Comparison of ENCODE assay signal across 8 cellular contexts in the genomic region with DNA sequence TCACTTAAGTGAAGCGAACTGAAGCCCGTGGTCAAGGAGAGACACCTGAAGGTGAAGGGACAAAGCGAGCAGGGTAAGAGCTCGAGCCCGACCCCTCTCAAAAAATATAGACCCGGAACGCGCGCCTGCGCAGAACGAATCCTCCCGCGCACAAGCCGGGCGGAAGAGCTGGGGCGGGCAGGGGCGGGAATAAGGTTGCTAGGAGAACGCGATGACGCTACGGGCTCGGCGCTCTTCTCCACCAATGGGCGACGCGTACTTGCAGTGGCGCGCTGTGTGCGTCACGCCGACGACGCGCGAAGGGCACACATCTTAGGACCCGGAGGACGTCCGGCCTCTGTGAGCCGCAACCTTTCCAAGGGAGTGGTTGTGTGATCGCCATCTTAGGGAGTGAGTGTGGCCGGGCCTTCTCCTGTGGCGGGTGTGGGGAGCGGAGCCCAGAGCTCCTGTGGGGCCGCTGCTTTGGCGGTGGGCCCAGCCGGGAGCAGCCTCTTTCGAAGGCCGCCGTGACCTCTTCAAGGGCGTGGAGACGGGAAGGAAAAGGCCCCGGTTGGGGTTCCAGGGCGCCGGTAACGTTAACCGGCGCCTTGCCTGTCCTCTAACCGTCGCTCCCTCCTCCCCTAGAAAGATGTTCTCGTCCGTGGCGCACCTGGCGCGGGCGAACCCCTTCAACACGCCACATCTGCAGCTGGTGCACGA. TPM values are rescaled to one million over a fixed set of nuclear protein-coding genes. Genes with fewer than 3 reads are reported as not detected.
DNase-seq lines count a peak whose midpoint lies in the region; ATAC-seq and TF ChIP-seq lines count a peak whose summit lies in the region.

A gene (plus strand): TSS at position 336 of the 699 bp plus-strand sequence. CDS start 293 bp downstream, at position 629.

- peak; percentile 78 for TF ChIP-seq POLR2A in breast epithelium (IDR thresholded peaks at IDR 0.05)

- intact Hi-C loops in breast epithelium (cut with DNase I; ENCODE audit: low total_unique reads), result no loop called here

- peak; percentile 97 for ATAC-seq in GM18870 (IDR thresholded peaks at IDR 0.05; ENCODE audit: unreplicated experiment)
- ATAC-seq in HG03135 (IDR thresholded peaks at IDR 0.05; ENCODE audit: unreplicated experiment), result peak; percentile 100

- H3K27me3 ChIP-seq in ACC112 (ENCODE audit: insufficient read depth, low read length) (no peaks in the 10 kb centered on the region), breast epithelium (no peaks in the 10 kb centered on the region)

- peak within 1 kb of the TSS; percentile 79 for H3K27ac ChIP-seq in ACC112 (ENCODE audit: low read depth, low read length)
- peak within 1 kb of the TSS; percentile 94 for H3K27ac ChIP-seq in VCaP
- H3K27ac ChIP-seq in breast epithelium, result peak within 1 kb of the TSS; percentile 96 to 98
- peak within 1 kb of the TSS; percentile 83 to 100 (median 98) for H3K27ac ChIP-seq in skin epidermis

- H3K4me3 ChIP-seq in ACC112 (ENCODE audit: low read depth, low read length), result peak within 1 kb of the TSS; percentile 81
- peak within 1 kb of the TSS; percentile 69 to 89 (median 72) for H3K4me3 ChIP-seq in breast epithelium
- H3K4me3 ChIP-seq in iPS-18c (ENCODE audit: insufficient read depth, low read depth, low read length), result peak within 1 kb of the TSS; percentile 99
- H3K4me3 ChIP-seq in skin epidermis, result peak within 1 kb of the TSS; percentile 60 to 99 (median 93)

- H2AFZ ChIP-seq in ACC112 (ENCODE audit: low read length, unreplicated experiment), result peak within 1 kb of the TSS; percentile 98

- H3K79me2 ChIP-seq in ACC112 (ENCODE audit: control insufficient read depth, insufficient read depth, low read length, unreplicated experiment), result peaks cover 46% of the 10 kb centered on the region

- TF ChIP-seq CTCF in VCaP (conservative IDR thresholded peaks at IDR 0.05), result no peak
- no peak for TF ChIP-seq CTCF in breast epithelium (IDR thresholded peaks at IDR 0.05)

- H3K4me1 ChIP-seq in ACC112 (ENCODE audit: control insufficient read depth, insufficient read depth, low read length, unreplicated experiment), result peaks cover 5% of the 10 kb centered on the region
- peaks cover 0 to 10% of the 10 kb centered on the region in 2 donors for H3K4me1 ChIP-seq in breast epithelium

- DNase-seq in NCI-H2196 treated with DMSO at 0.1 percent for 48 hours (lab: John Stamatoyannopoulos, UW; ENCODE audit: unreplicated experiment) (peak; percentile 95), breast epithelium (ENCODE audit: low spot score in 2 of 2) (peak; percentile 94 to 96)

- peaks cover 23% of the 10 kb centered on the region for H3K36me3 ChIP-seq in ACC112 (ENCODE audit: insufficient read depth, low read length)
- no peaks in the 10 kb centered on the region for H3K36me3 ChIP-seq in breast epithelium

- H3K9me3 ChIP-seq in breast epithelium (no peaks in the 10 kb centered on the region), iPS-18c (ENCODE audit: control insufficient read depth, insufficient read depth, low read length) (peaks cover 2% of the 10 kb centered on the region)

RNA-seq across cellular contexts. Expression of the gene that starts here (rescaled TPM):
- 100 to 1,000 TPM; 327 to 469 (median 356) TPM for total RNA-seq in breast epithelium

Comparison
In these comparisons a context has a peak if more than half of its experiments do, and no peak if none do; other contexts are left out.
1. Peak in every context shown above with its lines: DNase-seq, ATAC-seq, H3K4me3 ChIP-seq and H3K27ac ChIP-seq.